ENCODE assay signal across 10 cellular contexts in genomic region chr4:112509243-112510190, GRCh38. TPM values are rescaled to one million over a fixed set of nuclear protein-coding genes. Genes with fewer than 3 reads are reported as not detected.
DNase-seq lines count a peak whose midpoint lies in the region; ATAC-seq and TF ChIP-seq lines count a peak whose summit lies in the region.
"Had no signal": no experiment of that assay in that cellular context is flagged by ENCODE, and none has a peak within 500 bp of the region (broad histone marks: within the 10 kb centered on the region; RNA-seq: fewer than 3 reads in every experiment).

No MANE protein-coding gene starts in this region.

- H4K8ac ChIP-seq in neuronal stem cell (ENCODE audit: low read depth, low read length), result no peak overlapping the region

- peak overlapping the region; percentile 22; the same call in 1 of the 2 replicates for H3K4me2 ChIP-seq in DOHH2 (ENCODE audit: low read length)
- H3K4me2 ChIP-seq in neuronal stem cell (ENCODE audit: insufficient read depth, low read length, poor library complexity, severe bottlenecking), result peak overlapping the region; percentile 93

- H3K9ac ChIP-seq in neuronal stem cell (ENCODE audit: low read depth, low read length, poor library complexity), result no peak overlapping the region

- H3K9me2 ChIP-seq in DOHH2 (replicated peaks; ENCODE audit: control insufficient read depth, low read length), result no peaks in the 10 kb centered on the region

- DNase-seq in MG63, result peak; percentile 20
- no peak for DNase-seq in breast epithelium (ENCODE audit: low spot score in 2 of 2)
- DNase-seq in neuronal stem cell (ENCODE audit: low spot score), result peak; percentile 45
- DNase-seq in effector CD4-positive, alpha-beta T cell, result no peak
- DNase-seq in NCI-H1694 (lab: John Stamatoyannopoulos, UW), result no peak

- H3K9me3 ChIP-seq in DOHH2 (ENCODE audit: control insufficient read depth, insufficient read depth, low read length), result no peaks in the 10 kb centered on the region
- H3K9me3 ChIP-seq in MG63, result no peaks in the 10 kb centered on the region
- H3K9me3 ChIP-seq in breast epithelium, result no peaks in the 10 kb centered on the region
- H3K9me3 ChIP-seq in neuronal stem cell (replicated peaks in 1 of 2; ENCODE audit: control insufficient read depth in 2 of 2, insufficient read depth in 1 of 2, low read depth in 1 of 2, low read length in 2 of 2), result peaks cover 0 to 9% of the 10 kb centered on the region in 2 donors
- H3K9me3 ChIP-seq: upper lobe of left lung had no signal

- no peak overlapping the region for H3K23ac ChIP-seq in neuronal stem cell (ENCODE audit: low read depth, low read length, poor library complexity)

- peaks cover 11% of the 10 kb centered on the region; the same call in 1 of the 2 replicates for H3F3A ChIP-seq in DOHH2 (ENCODE audit: control insufficient read depth, insufficient read depth)

- intact Hi-C loops in breast epithelium (cut with DNase I; ENCODE audit: low total_unique reads), result no loop called here

- H3K79me2 ChIP-seq in DOHH2 (ENCODE audit: control insufficient read depth, low read length), result no peaks in the 10 kb centered on the region

- no peak overlapping the region for H3K4ac ChIP-seq in neuronal stem cell (ENCODE audit: low read length)

- H2BK120ac ChIP-seq in neuronal stem cell (ENCODE audit: low read depth, low read length), result peak overlapping the region; percentile 84

- no peak overlapping the region for H2AK5ac ChIP-seq in neuronal stem cell (ENCODE audit: low read depth, low read length)

- no peak overlapping the region for H2BK5ac ChIP-seq in neuronal stem cell (ENCODE audit: low read length)

- H3K4me3 ChIP-seq in DOHH2 (ENCODE audit: low read length) (no peak overlapping the region), MG63 (peak overlapping the region; percentile 20; the same call in 1 of the 2 replicates), breast epithelium (peak overlapping the region; percentile 11 to 48 (median 47)), neuronal stem cell (ENCODE audit: low read length in 2 of 2) (no peak overlapping the region)

- H2BK15ac ChIP-seq in neuronal stem cell (ENCODE audit: low read length), result peak overlapping the region; percentile 30

- H3K14ac ChIP-seq in neuronal stem cell (ENCODE audit: low read length), result no peak overlapping the region

- WGBS in neuronal stem cell (ENCODE audit: extremely low coverage in 2 of 2, insufficient read length in 2 of 2, insufficient replicate concordance in 1 of 2), 2 donors, result no CpG with 5 or more reads among the region's 47 CpGs

- no peak for TF ChIP-seq CTCF in DOHH2 (IDR thresholded peaks at IDR 0.05; ENCODE audit: low read depth, low read length, poor library complexity, severe bottlenecking)
- TF ChIP-seq CTCF in breast epithelium (IDR thresholded peaks at IDR 0.05), result no peak

- no peaks in the 10 kb centered on the region for H3K79me1 ChIP-seq in neuronal stem cell (ENCODE audit: low read depth, low read length)

- H3K27ac ChIP-seq in DOHH2 (ENCODE audit: low read depth, low read length), result no peak overlapping the region
- H3K27ac ChIP-seq in breast epithelium, result no peak overlapping the region
- H3K27ac ChIP-seq in neuronal stem cell (replicated peaks; ENCODE audit: low read length), result no peak overlapping the region
- H3K27ac ChIP-seq: upper lobe of left lung had no signal

- H3K18ac ChIP-seq in neuronal stem cell (ENCODE audit: low read length), result peak overlapping the region; percentile 65

- ATAC-seq in esophagus mucosa, result no peak
- no peak for ATAC-seq in HG03565 (IDR thresholded peaks at IDR 0.05; ENCODE audit: unreplicated experiment)

- no peak overlapping the region for H4K91ac ChIP-seq in neuronal stem cell (ENCODE audit: low read depth, low read length, poor library complexity)

- H3K4me1 ChIP-seq in DOHH2 (ENCODE audit: control insufficient read depth, low read length), result peaks cover 18% of the 10 kb centered on the region
- peaks cover 0 to 15% of the 10 kb centered on the region in 2 donors for H3K4me1 ChIP-seq in breast epithelium
- peaks cover 26 to 28% of the 10 kb centered on the region in 2 donors for H3K4me1 ChIP-seq in neuronal stem cell (ENCODE audit: control insufficient read depth in 2 of 2, insufficient read depth in 1 of 2, low read depth in 1 of 2, low read length in 2 of 2)

- no peak overlapping the region for H2BK12ac ChIP-seq in neuronal stem cell (ENCODE audit: low read length)

- H2AFZ ChIP-seq in neuronal stem cell (ENCODE audit: low read length), result peak overlapping the region; percentile 63

- H3K36me3 ChIP-seq in DOHH2 (ENCODE audit: control insufficient read depth, low read length), result no peaks in the 10 kb centered on the region
- no peaks in the 10 kb centered on the region for H3K36me3 ChIP-seq in MG63
- no peaks in the 10 kb centered on the region for H3K36me3 ChIP-seq in breast epithelium
- H3K36me3 ChIP-seq in neuronal stem cell (replicated peaks in 1 of 2; ENCODE audit: control insufficient read depth in 2 of 2, insufficient read depth in 2 of 2, low read length in 2 of 2), result no peaks in the 10 kb centered on the region
- H3K36me3 ChIP-seq: upper lobe of left lung had no signal

- TF ChIP-seq POLR2A in breast epithelium (IDR thresholded peaks at IDR 0.05), result no peak

- peaks cover 72% of the 10 kb centered on the region for H3K27me3 ChIP-seq in DOHH2 (ENCODE audit: control insufficient read depth, low read length)
- peaks cover 35% of the 10 kb centered on the region for H3K27me3 ChIP-seq in MG63
- H3K27me3 ChIP-seq in breast epithelium, result peaks cover 0 to 64% of the 10 kb centered on the region in 2 donors
- peaks cover 17 to 93% (median 57%) of the 10 kb centered on the region in 3 experiments for H3K27me3 ChIP-seq in neuronal stem cell (ENCODE audit: control insufficient read depth in 3 of 3, insufficient read depth in 3 of 3, low read depth in 1 of 3, low read length in 3 of 3)

- H4K20me1 ChIP-seq in DOHH2 (ENCODE audit: control insufficient read depth, insufficient read depth, low read depth, low read length), result no peaks in the 10 kb centered on the region

RNA-seq across cellular contexts. Expression of gene NEUROG2, which starts 6.5 kb away (rescaled TPM):
- total RNA-seq in MG63 (2014; rRNA removed; shearing (Covaris generic); ENCODE audit: low replicate concordance), result not detected in 2 replicates
- total RNA-seq in breast epithelium (under 1 TPM in 2 of 3 donors, not detected in 1; 0.29 to 0.33 TPM), esophagus mucosa (not detected)
- 0.68 TPM for polyA plus RNA-seq in neuronal stem cell (2013, experiment 1 of 2)
- 0.66 TPM for polyA plus RNA-seq in neuronal stem cell (2013, experiment 2 of 2)
- total RNA-seq: mucosa of gallbladder, upper lobe of left lung had no signal

Comparison
In these comparisons a context has a peak if more than half of its experiments do, and no peak if none do; other contexts are left out.
1. H3K4me3 ChIP-seq: peak in MG63 (single experiment) and breast epithelium (3 of 3); none in DOHH2 (single experiment) and neuronal stem cell (0 of 2).
2. DNase-seq: peak in MG63 (single experiment) and neuronal stem cell (single experiment); none in breast epithelium (0 of 2), effector CD4-positive, alpha-beta T cell (single experiment) and NCI-H1694 (single experiment).